ENCODE assay signal across 25 cellular contexts in genomic region chr10:89064764-89065163, GRCh38.
DNase-seq lines count a peak whose midpoint lies in the region; ATAC-seq, FAIRE-seq and TF ChIP-seq lines count a peak whose summit lies in the region.
"Had no signal": no experiment of that assay in that cellular context is flagged by ENCODE, and none has a peak within 500 bp of the region (broad histone marks: within the 10 kb centered on the region; RNA-seq: fewer than 3 reads in every experiment).

No MANE protein-coding gene starts in this region.

- POLR2A ChIA-PET in WTC11 (lab: Charles Lee): no interaction called here

- H3K27ac Mint-ChIP-seq in astrocyte (ENCODE audit: unreplicated experiment) (no peak overlapping the region), WTC11 (no peak overlapping the region)
- H3K27ac Mint-ChIP-seq: activated T-helper 2 cell treated with anti-CD3 and anti-CD28 coated beads, Interferon-gamma antibody, Interleukin-2, Interleukin-4, amounts not matched to agents 10 μg/mL and 5 μg/mL and 100 μg/mL, durations not matched to agents 14 hours and 24 hours and 36 hours; CD8-positive, alpha-beta T cell; endodermal cell; stimulated activated memory B cell treated with anti-CD40 and anti-IgM and Interleukin-4, amounts not matched to agents 10 μg/mL and 1 μg/mL and 100 μg/mL, for 72 hours had no signal

- no peak for TF ChIP-seq CTCF in astrocyte (IDR thresholded peaks at IDR 0.05; ENCODE audit: insufficient read depth, low read depth, low read length)
- TF ChIP-seq CTCF in WTC11 (IDR thresholded peaks at IDR 0.05): no peak

- H4K20me1 ChIP-seq in astrocyte (ENCODE audit: insufficient read depth, low read length): no peaks in the 10 kb centered on the region

- no peak overlapping the region for H2AFZ ChIP-seq in astrocyte (ENCODE audit: low read depth, low read length)

- CTCF ChIA-PET in WTC11 (lab: Charles Lee): no interaction called here

- H3K4me3 ChIP-seq in astrocyte (ENCODE audit: insufficient read depth, low read depth, low read length): no peak overlapping the region
- H3K4me3 ChIP-seq: adrenal gland, MG63, Peyer's patch, psoas muscle had no signal

- no peaks in the 10 kb centered on the region for H3K36me3 ChIP-seq in astrocyte (ENCODE audit: insufficient read depth, low read length)
- H3K36me3 ChIP-seq: adrenal gland, MG63, Peyer's patch had no signal

- H3K79me2 ChIP-seq in astrocyte (ENCODE audit: insufficient read depth, low read length): no peaks in the 10 kb centered on the region

- no peaks in the 10 kb centered on the region for H3K27me3 ChIP-seq in astrocyte (ENCODE audit: insufficient read depth, low read length)
- H3K27me3 ChIP-seq: adrenal gland, MG63, Peyer's patch had no signal

- H3K27me3 Mint-ChIP-seq in astrocyte (ENCODE audit: low read depth, unreplicated experiment): no peaks in the 10 kb centered on the region
- H3K27me3 Mint-ChIP-seq in WTC11 (ENCODE audit: low read depth): no peaks in the 10 kb centered on the region

- H3K9me3 ChIP-seq in astrocyte (ENCODE audit: insufficient read depth, low read depth, low read length): no peaks in the 10 kb centered on the region
- H3K9me3 ChIP-seq: adrenal gland, MG63, Peyer's patch, psoas muscle had no signal

- no peaks in the 10 kb centered on the region for H3K36me3 Mint-ChIP-seq in astrocyte (ENCODE audit: low read depth, unreplicated experiment)
- H3K36me3 Mint-ChIP-seq in WTC11: no peaks in the 10 kb centered on the region
- H3K36me3 Mint-ChIP-seq: CD8-positive, alpha-beta T cell; stimulated activated memory B cell treated with anti-CD40 and anti-IgM and Interleukin-4, amounts not matched to agents 10 μg/mL and 1 μg/mL and 100 μg/mL, for 72 hours had no signal

- H3K9me3 Mint-ChIP-seq in astrocyte (ENCODE audit: unreplicated experiment) (no peaks in the 10 kb centered on the region), WTC11 (no peaks in the 10 kb centered on the region)
- H3K9me3 Mint-ChIP-seq: activated T-helper 2 cell treated with anti-CD3 and anti-CD28 coated beads, Interferon-gamma antibody, Interleukin-2, Interleukin-4, amounts not matched to agents 10 μg/mL and 5 μg/mL and 100 μg/mL, durations not matched to agents 14 hours and 24 hours and 36 hours; CD8-positive, alpha-beta T cell; endodermal cell; nephron; stimulated activated memory B cell treated with anti-CD40 and anti-IgM and Interleukin-4, amounts not matched to agents 10 μg/mL and 1 μg/mL and 100 μg/mL, for 72 hours had no signal

- ATAC-seq in activated CD4-positive, CD25-positive, alpha-beta regulatory T cell treated with anti-CD3 and anti-CD28 coated beads, Interleukin-2, amount 50 U/mL, for 24 hours: no peak
- ATAC-seq in WTC11: no peak
- ATAC-seq: CD8-positive, alpha-beta T cell; SK-N-SH treated with all-trans-retinoic acid at 6 μM for 48 hours; stimulated activated memory B cell treated with anti-CD40 and anti-IgM and Interleukin-4, amounts not matched to agents 10 μg/mL and 1 μg/mL and 100 μg/mL, for 72 hours had no signal

- DNase-seq in astrocyte (ENCODE audit: low read depth) (peak; percentile 50), fibroblast of peridontal ligament (ENCODE audit: extremely low read depth) (peak; percentile 87), medulla oblongata (ENCODE audit: extremely low spot score) (peak; percentile 46), stromal cell of bone marrow (ENCODE audit: low read depth) (peak; percentile 11), NCI-H1092 treated with DMSO at 0.1 percent for 48 hours (lab: John Stamatoyannopoulos, UW) (no peak), superior temporal gyrus (ENCODE audit: extremely low spot score) (no peak), WTC11 (ENCODE audit: low spot score) (no peak)
- DNase-seq: activated CD4-positive, alpha-beta T cell treated with anti-CD3 and anti-CD28 coated beads for 1 hour; adrenal gland; CD8-positive, alpha-beta T cell; DND-41; endodermal cell; GOT3; MG63; NCI-H1694 treated with DMSO at 0.1 percent for 48 hours; NCI-H345; Peyer's patch; psoas muscle; T1000 had no signal

- no peak overlapping the region for H3K9ac ChIP-seq in astrocyte (ENCODE audit: low read length)

- H3K4me1 Mint-ChIP-seq in astrocyte (ENCODE audit: low read depth, unreplicated experiment) (peaks cover 6% of the 10 kb centered on the region), WTC11 (peaks cover 7% of the 10 kb centered on the region)
- H3K4me1 Mint-ChIP-seq: stimulated activated memory B cell treated with anti-CD40 and anti-IgM and Interleukin-4, amounts not matched to agents 10 μg/mL and 1 μg/mL and 100 μg/mL, for 72 hours had no signal

- no peaks in the 10 kb centered on the region for H3K4me1 ChIP-seq in astrocyte (ENCODE audit: insufficient read depth, low read length)
- H3K4me1 ChIP-seq: Peyer's patch, psoas muscle had no signal

- no peak overlapping the region for H3K4me2 ChIP-seq in astrocyte (ENCODE audit: low read length)

- H3K27ac ChIP-seq in astrocyte (ENCODE audit: low read depth, low read length): no peak overlapping the region
- H3K27ac ChIP-seq: psoas muscle had no signal

- FAIRE-seq in astrocyte (lab: Jason Lieb, UNC): peak; percentile 52
- FAIRE-seq: colon had no signal

- H3K4me3 Mint-ChIP-seq in astrocyte (ENCODE audit: unreplicated experiment) (no peak overlapping the region), WTC11 (no peak overlapping the region)
- H3K4me3 Mint-ChIP-seq: CD8-positive, alpha-beta T cell; endodermal cell; nephron; stimulated activated memory B cell treated with anti-CD40 and anti-IgM and Interleukin-4, amounts not matched to agents 10 μg/mL and 1 μg/mL and 100 μg/mL, for 72 hours had no signal

TF ChIP-seq in WTC11, 78 proteins besides CTCF, POLR2A, EP300 and RAD21:
- no peak for TF ChIP-seq FOXJ3 (CRISPR knock-in tag; IDR thresholded peaks at IDR 0.05; ENCODE audit: borderline replicate concordance)
- no peak for TF ChIP-seq GRHL2 (CRISPR knock-in tag; IDR thresholded peaks at IDR 0.05; ENCODE audit: insufficient replicate concordance, severe bottlenecking)
- no peak for TF ChIP-seq ZNF281 (CRISPR knock-in tag; IDR thresholded peaks at IDR 0.05)
- TF ChIP-seq CREB1 (CRISPR knock-in tag; IDR thresholded peaks at IDR 0.05): no peak

Comparison
In these comparisons a context has a peak if more than half of its experiments do, and no peak if none do; other contexts are left out.
1. DNase-seq: peak in astrocyte (single experiment), fibroblast of peridontal ligament (single experiment), medulla oblongata (single experiment) and stromal cell of bone marrow (single experiment); none in NCI-H1092 treated with DMSO at 0.1 percent for 48 hours (single experiment), superior temporal gyrus (single experiment) and WTC11 (single experiment).